Comparison of ENCODE assay signal across 1 cellular context in genomic region chr13:39038569-39038898, GRCh38.
TF ChIP-seq lines count a peak whose summit lies in the region.

No MANE protein-coding gene starts in this region.

TF ChIP-seq in H1, 55 proteins besides CTCF, POLR2A, EP300 and RAD21:
- TF ChIP-seq BRCA1 (IDR thresholded peaks at IDR 0.05; ENCODE audit: low read depth, low read length) (no peak), HDAC2 (IDR thresholded peaks at IDR 0.05; ENCODE audit: borderline replicate concordance in 1 of 2, low read depth in 2 of 2, low read length in 2 of 2) (no peak; a peak in 1 of 4 replicates), KDM5A (IDR thresholded peaks at IDR 0.05; ENCODE audit: low read length) (0 out of 2 replicates have a peak, but pooled peaks have one; percentile 16), SIN3A (conservative IDR thresholded peaks at IDR 0.05 in 1 of 2, IDR thresholded peaks at IDR 0.05 in 1 of 2; ENCODE audit: low read depth in 1 of 2, low read length in 2 of 2) (peak in 1 of 2 experiments; percentile 12; a peak in 1 of 4 replicates), KDM4A (IDR thresholded peaks at IDR 0.05; ENCODE audit: low read depth, low read length, severe bottlenecking) (no peak), SAP30 (IDR thresholded peaks at IDR 0.05; ENCODE audit: insufficient read depth, insufficient replicate concordance, low read length) (peak; percentile 74), EZH2 (IDR thresholded peaks at IDR 0.05; ENCODE audit: low read depth, low read length, severe bottlenecking) (no peak), TEAD4 (IDR thresholded peaks at IDR 0.05; ENCODE audit: low read depth, low read length) (no peak), TAF1 (IDR thresholded peaks at IDR 0.05; ENCODE audit: low read depth, low read length) (no peak), CHD2 (IDR thresholded peaks at IDR 0.05; ENCODE audit: low read length) (no peak), MAFK (IDR thresholded peaks at IDR 0.05; ENCODE audit: low read depth, low read length) (no peak), ASH2L (IDR thresholded peaks at IDR 0.05; ENCODE audit: low read length) (no peak), POU5F1 (IDR thresholded peaks at IDR 0.05; ENCODE audit: low read depth, low read length) (no peak)
- TF ChIP-seq, protein P1, sequence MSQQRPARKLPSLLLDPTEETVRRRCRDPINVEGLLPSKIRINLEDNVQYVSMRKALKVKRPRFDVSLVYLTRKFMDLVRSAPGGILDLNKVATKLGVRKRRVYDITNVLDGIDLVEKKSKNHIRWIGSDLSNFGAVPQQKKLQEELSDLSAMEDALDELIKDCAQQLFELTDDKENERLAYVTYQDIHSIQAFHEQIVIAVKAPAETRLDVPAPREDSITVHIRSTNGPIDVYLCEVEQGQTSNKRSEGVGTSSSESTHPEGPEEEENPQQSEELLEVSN (IDR thresholded peaks at IDR 0.05), result peak; percentile 41; the same call in 1 of the 2 replicates
TF ChIP-seq in H1: peak in this region for 4.
